In genomic region chr6:31070711-31071197, GRCh38 we compare ENCODE assay signal across 8 cellular contexts. TPM values are rescaled to one million over a fixed set of nuclear protein-coding genes. Genes with fewer than 3 reads are reported as not detected.
DNase-seq lines count a peak whose midpoint lies in the region; ATAC-seq and TF ChIP-seq lines count a peak whose summit lies in the region.

No MANE protein-coding gene starts in this region.

- H3K36me3 Mint-ChIP-seq in natural killer cell: no peaks in the 10 kb centered on the region

- WGBS in liver: 70% methylated on average over 6 of the region's 6 CpGs

- H3K9me3 Mint-ChIP-seq in natural killer cell: no peaks in the 10 kb centered on the region

- TF ChIP-seq POLR2A in breast epithelium (IDR thresholded peaks at IDR 0.05): no peak

- H3K9me3 ChIP-seq in breast epithelium: no peaks in the 10 kb centered on the region
- H3K9me3 ChIP-seq in liver (ENCODE audit: control insufficient read depth in 4 of 4, low read length in 3 of 4): no peaks in the 10 kb centered on the region

- H3K27me3 ChIP-seq in breast epithelium (no peaks in the 10 kb centered on the region), liver (ENCODE audit: control insufficient read depth in 4 of 4, insufficient read depth in 4 of 4, low read length in 3 of 4) (no peaks in the 10 kb centered on the region)

- TF ChIP-seq CTCF in breast epithelium (IDR thresholded peaks at IDR 0.05) (peak in 2 of 3 donors; percentile 38 to 61), liver (IDR thresholded peaks at IDR 0.05; ENCODE audit: low read depth, low read length, missing input control) (peak; percentile 26), natural killer cell (IDR thresholded peaks at IDR 0.05) (no peak)

- peak; percentile 47 to 61 for TF ChIP-seq RAD21 in liver (IDR thresholded peaks at IDR 0.05)

- H3K4me3 ChIP-seq in breast epithelium (no peak overlapping the region), liver (ENCODE audit: low read depth in 1 of 3, low read length in 3 of 3) (no peak overlapping the region)

- ATAC-seq in activated CD4-positive, CD25-positive, alpha-beta regulatory T cell treated with anti-CD3 and anti-CD28 coated beads, Interleukin-2, amount 50 U/mL, for 24 hours: no peak
- ATAC-seq in natural killer cell (no peak), GM18498 (IDR thresholded peaks at IDR 0.05; ENCODE audit: unreplicated experiment) (no peak)

- H3K4me1 ChIP-seq in breast epithelium (no peaks in the 10 kb centered on the region), liver (ENCODE audit: control insufficient read depth in 4 of 4, insufficient read depth in 4 of 4, low read length in 3 of 4) (peaks cover 0 to 2% (median 0%) of the 10 kb centered on the region in 4 donors)

- intact Hi-C loops in breast epithelium (cut with DNase I; ENCODE audit: low total_unique reads) (loop anchor here (10.0 kb wide), 1 partner anchor 156 kb away; the partner anchor contains the start of gene VARS2), natural killer cell (cut with micrococcal nuclease) (no loop called here)

- DNase-seq in GM04504 (ENCODE audit: low read depth) (peak; percentile 60), MV-4-11 (lab: John Stamatoyannopoulos, UW) (peak; percentile 17), breast epithelium (ENCODE audit: low spot score in 2 of 2) (peak in 1 of 2 donors; percentile 53), natural killer cell (no peak), NCI-H1048 (lab: John Stamatoyannopoulos, UW) (no peak)

- H3K4me1 Mint-ChIP-seq in natural killer cell: no peaks in the 10 kb centered on the region

- H3K9ac ChIP-seq in liver (ENCODE audit: low read depth in 1 of 2, low read length in 2 of 2): no peak overlapping the region

- no peak overlapping the region for H3K27ac Mint-ChIP-seq in natural killer cell

- no peak overlapping the region for H3K4me3 Mint-ChIP-seq in natural killer cell

- H3K36me3 ChIP-seq in breast epithelium (no peaks in the 10 kb centered on the region), liver (ENCODE audit: control insufficient read depth in 4 of 4, insufficient read depth in 3 of 4, low read depth in 1 of 4, low read length in 3 of 4) (no peaks in the 10 kb centered on the region)

- no peak overlapping the region for H3K27ac ChIP-seq in breast epithelium
- H3K27ac ChIP-seq in liver (ENCODE audit: low read depth in 1 of 2, low read length in 2 of 2): no peak overlapping the region

- H3K27me3 Mint-ChIP-seq in natural killer cell (ENCODE audit: low read depth in 2 of 2): no peaks in the 10 kb centered on the region

TF ChIP-seq in liver, 16 proteins besides CTCF, POLR2A, EP300 and RAD21:
- TF ChIP-seq HNF4A (conservative IDR thresholded peaks at IDR 0.05) (no peak), REST (IDR thresholded peaks at IDR 0.05) (no peak), HNF4G (IDR thresholded peaks at IDR 0.05) (no peak)
TF ChIP-seq in liver: peak in this region for 0.

RNA-seq across cellular contexts. Expression of gene C6orf15, which starts 41.6 kb away (rescaled TPM):
- under 1 TPM in 1 of 3 donors, not detected in 2; 0.59 TPM for total RNA-seq in breast epithelium
- total RNA-seq in liver: not detected
- polyA plus RNA-seq in liver: not detected
- total RNA-seq in natural killer cell: not detected

RNA-seq across cellular contexts. Expression of gene PSORS1C1, which starts 43.8 kb away (rescaled TPM):
- total RNA-seq in breast epithelium (1 to 10 TPM in 2 of 3 donors, under 1 TPM in 1; 0.48 to 2.0 (median 1.9) TPM), liver (under 1 TPM in 1 of 2 donors, not detected in 1; under 0.01 TPM), natural killer cell (not detected)
- under 1 TPM in 1 of 2 donors, not detected in 1; 0.08 TPM for polyA plus RNA-seq in liver

RNA-seq across cellular contexts. Expression of gene CDSN, which starts 49.5 kb away (rescaled TPM):
- total RNA-seq in breast epithelium: under 1 TPM in 1 of 3 donors, not detected in 2; 0.59 TPM
- total RNA-seq in liver: not detected
- not detected for polyA plus RNA-seq in liver
- total RNA-seq in natural killer cell: not detected

Comparison
In these comparisons a context has a peak if more than half of its experiments do, and no peak if none do; other contexts are left out.
1. DNase-seq: peak in GM04504 (single experiment) and MV-4-11 (single experiment); none in natural killer cell (single experiment) and NCI-H1048 (single experiment).